In genomic region chr2:69387770-69388481, GRCh38 we compare ENCODE assay signal across 8 cellular contexts. TPM values are rescaled to one million over a fixed set of nuclear protein-coding genes. Genes with fewer than 3 reads are reported as not detected.
DNase-seq lines count a peak whose midpoint lies in the region; ATAC-seq, FAIRE-seq and TF ChIP-seq lines count a peak whose summit lies in the region.

No MANE protein-coding gene starts in this region.

- H3K36me3 ChIP-seq in HUES48 (ENCODE audit: control insufficient read depth, insufficient read depth, low read length) (no peaks in the 10 kb centered on the region), ascending aorta (no peaks in the 10 kb centered on the region), urinary bladder (ENCODE audit: insufficient read depth) (no peaks in the 10 kb centered on the region)

- TF ChIP-seq POLR2A in lower leg skin (IDR thresholded peaks at IDR 0.05) = no peak

- intact Hi-C loops in ascending aorta (cut with DNase I) (loop anchor here (1.0 to 5.0 kb wide), 3 partner anchors 49 to 506 kb away; partner anchors contain the start of genes AAK1 and NFU1), lower leg skin (cut with DNase I; ENCODE audit: low total_unique reads) (no loop called here)

- ATAC-seq in GM19463 (IDR thresholded peaks at IDR 0.05; ENCODE audit: unreplicated experiment) (no peak), HG03457 (IDR thresholded peaks at IDR 0.05; ENCODE audit: unreplicated experiment) (no peak)

- H3K9me3 ChIP-seq in HUES48 (ENCODE audit: control insufficient read depth, insufficient read depth, low read length) (no peaks in the 10 kb centered on the region), ascending aorta (no peaks in the 10 kb centered on the region)

- H3K4me3 ChIP-seq in AG10803 (ENCODE audit: low read length) (peak overlapping the region; percentile 71), HUES48 (ENCODE audit: low read depth, low read length) (peak overlapping the region; percentile 91), ascending aorta (peak overlapping the region; percentile 82 to 87), lower leg skin (ENCODE audit: low read depth, poor library complexity, severe bottlenecking) (peak overlapping the region; percentile 27), urinary bladder (ENCODE audit: low read depth, low read length) (peak overlapping the region; percentile 94)

- FAIRE-seq in RCC 7860 (lab: Jason Lieb, UNC) = no peak

- H3K27me3 ChIP-seq in HUES48 (ENCODE audit: control insufficient read depth, insufficient read depth, low read length) (no peaks in the 10 kb centered on the region), ascending aorta (no peaks in the 10 kb centered on the region)

- H3K9ac ChIP-seq in HUES48 (ENCODE audit: low read depth, low read length) = peak overlapping the region; percentile 65

- TF ChIP-seq CTCF in AG10803 (conservative IDR thresholded peaks at IDR 0.05; ENCODE audit: low read length) = no peak
- no peak for TF ChIP-seq CTCF in ascending aorta (IDR thresholded peaks at IDR 0.05)
- TF ChIP-seq CTCF in lower leg skin (IDR thresholded peaks at IDR 0.05) = no peak

- 71 to 74% methylated on average over 14 of the region's 14 CpGs for WGBS in lower leg skin, 2 donors
- 62% methylated on average over 14 of the region's 14 CpGs for WGBS in urinary bladder

- H3K27ac ChIP-seq in HUES48 (ENCODE audit: low read depth, low read length) (no peak overlapping the region), ascending aorta (peak overlapping the region; percentile 89 to 90), urinary bladder (ENCODE audit: low read depth) (no peak overlapping the region)

- H3K4me1 ChIP-seq in HUES48 (ENCODE audit: control insufficient read depth, insufficient read depth, low read length) (peaks cover 16% of the 10 kb centered on the region), ascending aorta (peaks cover 3 to 4% of the 10 kb centered on the region in 2 donors), urinary bladder (ENCODE audit: insufficient read depth) (no peaks in the 10 kb centered on the region)

- DNase-seq in AG10803 (ENCODE audit: low read depth) = no peak
- no peak for DNase-seq in ascending aorta (ENCODE audit: low spot score in 2 of 2)
- DNase-seq in lower leg skin (ENCODE audit: low spot score in 2 of 2) = no peak
- no peak for DNase-seq in RCC 7860 (ENCODE audit: low spot score)

RNA-seq across cellular contexts. Expression of gene GFPT1, which starts 0.9 kb away (rescaled TPM):
- 25.7 TPM for total RNA-seq in ascending aorta
- total RNA-seq in lower leg skin = 10 to 100 TPM in 3 of 4 donors, 1 to 10 TPM in 1; 9.5 to 12.4 (median 11.2) TPM
- total RNA-seq in urinary bladder = 74.3 TPM
- 8.7 TPM for polyA plus RNA-seq in urinary bladder

RNA-seq across cellular contexts. Expression of gene NFU1, which starts 49.3 kb away (rescaled TPM):
- total RNA-seq in ascending aorta (49.4 TPM), lower leg skin (10 to 100 TPM; 12.8 to 28.1 (median 17.9) TPM), urinary bladder (44.2 TPM)
- polyA plus RNA-seq in urinary bladder = 55.8 TPM

Comparison
In these comparisons a context has a peak if more than half of its experiments do, and no peak if none do; other contexts are left out.
1. H3K4me3 ChIP-seq: peak in every context shown above with its lines; median percentile 94 in urinary bladder; 91 in HUES48; 84 in ascending aorta; 71 in AG10803; 27 in lower leg skin.
2. H3K27ac ChIP-seq: peak in ascending aorta (2 of 2); none in HUES48 (single experiment) and urinary bladder (single experiment).